13 cellular contexts compared by ENCODE assay signal in the genomic region with DNA sequence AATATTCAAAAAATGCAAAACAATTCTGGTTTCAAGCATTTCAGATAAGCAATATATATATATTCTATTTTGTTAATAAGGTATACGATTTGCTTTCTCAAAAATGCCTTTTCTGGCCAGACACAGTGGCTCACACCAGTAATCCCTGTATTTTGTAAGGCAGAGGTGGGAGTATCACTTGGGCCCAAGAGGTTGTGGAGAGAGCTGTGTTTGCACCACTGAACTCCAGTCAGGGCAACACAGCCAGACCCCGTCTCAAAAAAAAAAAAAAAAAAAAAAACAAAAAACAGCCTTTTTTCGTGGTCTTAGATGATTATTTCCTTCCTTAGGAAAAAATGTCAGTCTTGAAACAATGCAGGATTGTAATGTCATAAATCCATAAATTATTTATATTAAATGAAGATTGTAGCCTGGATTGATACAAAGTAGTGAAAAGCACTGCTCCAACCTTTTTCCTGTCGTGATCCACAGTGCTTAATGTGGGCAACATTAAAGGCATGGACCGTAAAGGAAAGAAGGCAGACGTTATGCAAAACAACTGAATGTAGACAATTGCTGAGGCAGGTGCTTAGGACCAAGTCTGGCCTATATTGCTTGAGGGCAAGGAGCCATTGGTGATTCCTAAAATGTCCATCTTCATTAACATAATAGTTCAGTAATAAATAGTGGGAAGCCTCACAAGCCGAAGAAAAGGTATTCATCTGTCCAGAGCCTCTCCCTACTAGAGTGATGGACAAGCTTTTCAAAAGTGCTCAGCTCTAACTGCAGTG.
"Had no signal": no experiment of that assay in that cellular context is flagged by ENCODE, and none has a peak within 500 bp of the region (broad histone marks: within the 10 kb centered on the region; RNA-seq: fewer than 3 reads in every experiment).

No MANE protein-coding gene starts in this region.

- H3K4me1 ChIP-seq: thyroid gland had no signal

- H3K4me1 Mint-ChIP-seq: activated T-helper 17 cell treated with anti-CD3 and anti-CD28 coated beads, Interleukin-2, amount 50 U/mL, for 72 hours had no signal

- H3K27me3 Mint-ChIP-seq: activated T-helper 17 cell treated with anti-CD3 and anti-CD28 coated beads, Interleukin-2, amount 50 U/mL, for 72 hours; memory B cell; naive thymus-derived CD4-positive, alpha-beta T cell; stimulated activated memory B cell treated with anti-CD40 and anti-IgM and Interleukin-4, amounts not matched to agents 10 μg/mL and 1 μg/mL and 100 μg/mL, for 72 hours had no signal

- DNase-seq: activated naive CD4-positive, alpha-beta T cell treated with anti-CD3 and anti-CD28 coated beads for 36 hours; caudate nucleus; foreskin fibroblast; glutamatergic neuron; left ventricle myocardium inferior; mucosa of descending colon; naive thymus-derived CD4-positive, alpha-beta T cell; retina; thyroid gland had no signal

- H3K27ac Mint-ChIP-seq: activated naive CD4-positive, alpha-beta T cell treated with anti-CD3 and anti-CD28 coated beads for 36 hours; memory B cell had no signal

- H3K9me3 Mint-ChIP-seq: activated naive CD4-positive, alpha-beta T cell treated with anti-CD3 and anti-CD28 coated beads for 36 hours; activated T-helper 17 cell treated with anti-CD3 and anti-CD28 coated beads, Interleukin-2, amount 50 U/mL, for 72 hours; memory B cell; stimulated activated memory B cell treated with anti-CD40 and anti-IgM and Interleukin-4, amounts not matched to agents 10 μg/mL and 1 μg/mL and 100 μg/mL, for 72 hours had no signal

- H3K27ac ChIP-seq: thyroid gland had no signal

- H3K27me3 ChIP-seq: thyroid gland had no signal

- ATAC-seq: activated CD4-positive, CD25-positive, alpha-beta regulatory T cell treated with anti-CD3 and anti-CD28 coated beads, Interleukin-2, amount 50 U/mL, for 24 hours; activated T-helper 17 cell treated with anti-CD3 and anti-CD28 coated beads, Interleukin-2, amount 50 U/mL, for 72 hours; mucosa of descending colon; naive thymus-derived CD4-positive, alpha-beta T cell; stimulated activated memory B cell treated with anti-CD40 and anti-IgM and Interleukin-4, amounts not matched to agents 10 μg/mL and 1 μg/mL and 100 μg/mL, for 72 hours had no signal

- H3K4me3 Mint-ChIP-seq: activated naive CD4-positive, alpha-beta T cell treated with anti-CD3 and anti-CD28 coated beads for 36 hours; activated T-helper 17 cell treated with anti-CD3 and anti-CD28 coated beads, Interleukin-2, amount 50 U/mL, for 72 hours; memory B cell; naive thymus-derived CD4-positive, alpha-beta T cell; stimulated activated memory B cell treated with anti-CD40 and anti-IgM and Interleukin-4, amounts not matched to agents 10 μg/mL and 1 μg/mL and 100 μg/mL, for 72 hours had no signal

- H3K4me3 ChIP-seq: left ventricle myocardium inferior, mucosa of descending colon, thyroid gland had no signal

- H3K9me3 ChIP-seq: left ventricle myocardium inferior, mucosa of descending colon, thyroid gland had no signal
